Comparison of ENCODE assay signal across 10 cellular contexts in genomic region chr9:109035684-109036423, GRCh38. TPM values are rescaled to one million over a fixed set of nuclear protein-coding genes. Genes with fewer than 3 reads are reported as not detected.
DNase-seq lines count a peak whose midpoint lies in the region; ATAC-seq and TF ChIP-seq lines count a peak whose summit lies in the region.
"Had no signal": no experiment of that assay in that cellular context is flagged by ENCODE, and none has a peak within 500 bp of the region (broad histone marks: within the 10 kb centered on the region; RNA-seq: fewer than 3 reads in every experiment).

No MANE protein-coding gene starts in this region.

- peak overlapping the region; percentile 45 for H3K4me2 ChIP-seq in GM23248 (ENCODE audit: unreplicated experiment)

- TF ChIP-seq CTCF in gastroesophageal sphincter (IDR thresholded peaks at IDR 0.05), result no peak
- no peak for TF ChIP-seq CTCF in retinal pigment epithelial cell (conservative IDR thresholded peaks at IDR 0.05; ENCODE audit: low read depth, low read length)

- H3K79me2 ChIP-seq in GM23248 (ENCODE audit: insufficient read depth), result no peaks in the 10 kb centered on the region

- H3K9me3 ChIP-seq in GM23248 (ENCODE audit: low read depth), result no peaks in the 10 kb centered on the region
- H3K9me3 ChIP-seq in gastroesophageal sphincter, result no peaks in the 10 kb centered on the region

- H3K27ac ChIP-seq in GM23248, result peak overlapping the region; percentile 43
- H3K27ac ChIP-seq in gastroesophageal sphincter, result peak overlapping the region in 3 of 4 donors; percentile 13 to 49 (median 46)

- H3K36me3 ChIP-seq in GM23248 (ENCODE audit: low read depth) (no peaks in the 10 kb centered on the region; the same call in 1 of the 2 replicates), gastroesophageal sphincter (peaks cover 0 to 46% of the 10 kb centered on the region in 2 donors)

- no peak for TF ChIP-seq POLR2A in gastroesophageal sphincter (IDR thresholded peaks at IDR 0.05)

- H3F3A ChIP-seq in GM23248 (ENCODE audit: insufficient read depth), result peaks cover 36% of the 10 kb centered on the region

- no peak overlapping the region for H3K4me3 Mint-ChIP-seq in activated naive CD8-positive, alpha-beta T cell treated with anti-CD3 and anti-CD28 coated beads, Interleukin-2, amount 50 U/mL, for 24 hours
- H3K4me3 Mint-ChIP-seq: naive B cell had no signal

- H3K4me1 Mint-ChIP-seq in activated naive CD8-positive, alpha-beta T cell treated with anti-CD3 and anti-CD28 coated beads, Interleukin-2, amount 50 U/mL, for 24 hours, result peaks cover 2% of the 10 kb centered on the region
- H3K4me1 Mint-ChIP-seq: naive B cell had no signal

- peak; percentile 82 for DNase-seq in GM23248
- peak; percentile 12 for DNase-seq in T1000 (lab: John Stamatoyannopoulos, UW)
- peak; percentile 78 for DNase-seq in retinal pigment epithelial cell (ENCODE audit: low read depth)
- no peak for DNase-seq in NCI-H128 (lab: John Stamatoyannopoulos, UW; ENCODE audit: unreplicated experiment)
- no peak for DNase-seq in T-helper 2 cell
- DNase-seq in activated naive CD8-positive, alpha-beta T cell treated with anti-CD3 and anti-CD28 coated beads, Interleukin-2, amount 50 U/mL, for 24 hours, result no peak
- DNase-seq: Kasumi-1, naive B cell had no signal

- H2AFZ ChIP-seq in GM23248, result no peak overlapping the region

- H3K4me3 ChIP-seq in GM23248 (0 out of 2 replicates have a peak overlapping the region, but pooled peaks have one; percentile 19), gastroesophageal sphincter (no peak overlapping the region), retinal pigment epithelial cell (ENCODE audit: low read length) (no peak overlapping the region)

- WGBS in GM23248 (ENCODE audit: low coverage in 1 of 2, low lambda C conversion rate in 2 of 2, missing lambda C conversion rate in 2 of 2), 2 experiments, result 39 to 48% methylated on average over 2 of the region's 2 CpGs
- 33 to 62% methylated on average over 2 of the region's 2 CpGs for WGBS in gastroesophageal sphincter (ENCODE audit: low coverage in 1 of 2), 2 donors

- H4K20me1 ChIP-seq in GM23248 (ENCODE audit: insufficient read depth), result no peaks in the 10 kb centered on the region

- no peaks in the 10 kb centered on the region for H3K9me3 Mint-ChIP-seq in activated naive CD8-positive, alpha-beta T cell treated with anti-CD3 and anti-CD28 coated beads, Interleukin-2, amount 50 U/mL, for 24 hours

- H3K27me3 Mint-ChIP-seq in activated naive CD8-positive, alpha-beta T cell treated with anti-CD3 and anti-CD28 coated beads, Interleukin-2, amount 50 U/mL, for 24 hours, result no peaks in the 10 kb centered on the region
- H3K27me3 Mint-ChIP-seq: naive B cell had no signal

- in situ Hi-C loops in GM23248 (cut with MboI), result no loop called here

- no peaks in the 10 kb centered on the region for H3K9me2 ChIP-seq in GM23248 (ENCODE audit: insufficient read depth)

- H3K4me1 ChIP-seq in GM23248 (ENCODE audit: insufficient read depth) (peaks cover 41% of the 10 kb centered on the region), gastroesophageal sphincter (peaks cover 7 to 37% (median 9%) of the 10 kb centered on the region in 3 donors)

- no peak overlapping the region for H3K27ac Mint-ChIP-seq in activated naive CD8-positive, alpha-beta T cell treated with anti-CD3 and anti-CD28 coated beads, Interleukin-2, amount 50 U/mL, for 24 hours

- no peak for TF ChIP-seq EP300 in gastroesophageal sphincter (IDR thresholded peaks at IDR 0.05)

- no peaks in the 10 kb centered on the region for H3K27me3 ChIP-seq in GM23248 (replicated peaks; ENCODE audit: insufficient read depth)
- H3K27me3 ChIP-seq in gastroesophageal sphincter, result no peaks in the 10 kb centered on the region

- no peak overlapping the region for H3K9ac ChIP-seq in GM23248

- ATAC-seq in gastroesophageal sphincter, result peak; percentile 80
- ATAC-seq in activated naive CD8-positive, alpha-beta T cell treated with anti-CD3 and anti-CD28 coated beads, Interleukin-2, amount 50 U/mL, for 24 hours, result no peak
- no peak for ATAC-seq in GM18858 (IDR thresholded peaks at IDR 0.05; ENCODE audit: unreplicated experiment)

- H3K36me3 Mint-ChIP-seq in activated naive CD8-positive, alpha-beta T cell treated with anti-CD3 and anti-CD28 coated beads, Interleukin-2, amount 50 U/mL, for 24 hours (ENCODE audit: low read depth), result peaks cover 41% of the 10 kb centered on the region

RNA-seq across cellular contexts. Expression of gene CTNNAL1, which starts 22.6 kb away (rescaled TPM):
- 97.9 and 103 TPM in 2 replicates for total RNA-seq in GM23248 (2014; rRNA removed; shearing (Covaris generic))
- 111 and 119 TPM in 2 replicates for polyA plus RNA-seq in GM23248 (2016; fragmentation: Nextera tagmentation; extraction: Ambion mirVana)
- 100 to 1,000 TPM in 1 of 4 donors, 10 to 100 TPM in 3; 66.3 to 111 (median 83.1) TPM for total RNA-seq in gastroesophageal sphincter

Comparison
In these comparisons a context has a peak if more than half of its experiments do, and no peak if none do; other contexts are left out.
1. DNase-seq: peak in GM23248 (single experiment), T1000 (single experiment) and retinal pigment epithelial cell (single experiment); none in NCI-H128 (single experiment), T-helper 2 cell (0 of 5) and activated naive CD8-positive, alpha-beta T cell treated with anti-CD3 and anti-CD28 coated beads, Interleukin-2, amount 50 U/mL, for 24 hours (single experiment).